Comparison of ENCODE assay signal across 30 cellular contexts in the genomic region with DNA sequence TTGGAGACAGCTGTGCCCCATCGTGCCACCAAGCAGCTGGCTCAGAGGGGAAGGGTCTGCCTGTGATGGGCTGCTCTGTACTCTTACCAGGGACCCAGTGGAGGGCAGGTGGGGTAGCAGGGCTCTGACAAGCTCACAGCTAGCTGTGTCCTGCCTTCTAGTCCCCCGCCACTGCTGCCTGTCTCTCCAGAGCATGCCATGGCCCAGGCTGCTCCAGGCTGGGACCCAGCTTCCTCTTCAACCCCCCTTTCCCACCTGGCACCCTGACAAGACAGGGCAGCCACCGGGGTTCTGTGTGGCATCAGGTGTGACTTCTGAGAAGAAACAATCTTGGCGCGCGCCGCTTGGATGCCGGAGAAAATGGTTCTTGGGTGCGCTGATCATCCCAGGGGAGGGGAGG.
"Had no signal": no experiment of that assay in that cellular context is flagged by ENCODE, and none has a peak within 500 bp of the region (broad histone marks: within the 10 kb centered on the region; RNA-seq: fewer than 3 reads in every experiment).

No MANE protein-coding gene starts in this region.

- H3K4me1 ChIP-seq: adrenal gland, esophagus muscularis mucosa, gastroesophageal sphincter had no signal

- H3K27ac Mint-ChIP-seq: activated CD4-positive, alpha-beta memory T cell treated with anti-CD3 and anti-CD28 coated beads for 36 hours; activated CD4-positive, alpha-beta T cell treated with anti-CD3 and anti-CD28 coated beads for 36 hours; activated CD4-positive, alpha-beta T cell treated with anti-CD3 and anti-CD28 coated beads, Interleukin-2, amount 10 ng/mL, durations not matched to agents 24 days and 14 days; activated CD8-positive, alpha-beta memory T cell treated with anti-CD3 and anti-CD28 coated beads, Interleukin-2, amount 10 ng/mL, durations not matched to agents 7 days and 5 days; activated CD8-positive, alpha-beta T cell treated with anti-CD3 and anti-CD28 coated beads, Interleukin-2, amount 10 ng/mL, durations not matched to agents 7 days and 5 days; activated naive CD4-positive, alpha-beta T cell treated with anti-CD3 and anti-CD28 coated beads for 36 hours; activated naive CD4-positive, alpha-beta T cell treated with anti-CD3 and anti-CD28 coated beads, Interleukin-2, amount 50 U/mL, for 24 hours; activated naive CD8-positive, alpha-beta T cell treated with anti-CD3 and anti-CD28 coated beads for 36 hours; activated naive CD8-positive, alpha-beta T cell treated with anti-CD3 and anti-CD28 coated beads, Interleukin-2, amount 50 U/mL, for 24 hours; activated T-helper 1 cell treated with anti-CD3 and anti-CD28 coated beads, Interleukin-12 subunit alpha, Interleukin-12 subunit beta, Interleukin-2, Interleukin-4 antibody, amounts not matched to agents 30 ng/mL and 10 ng/mL and 1 ng/mL, durations not matched to agents 14 hours and 24 hours and 36 hours; activated T-helper 2 cell treated with anti-CD3 and anti-CD28 coated beads, Interferon-gamma antibody, Interleukin-2, Interleukin-4, amounts not matched to agents 10 μg/mL and 5 μg/mL and 100 μg/mL, durations not matched to agents 14 hours and 24 hours and 36 hours; effector memory CD8-positive, alpha-beta T cell had no signal

- H3K27me3 ChIP-seq: adrenal gland, body of pancreas, esophagus muscularis mucosa, gastroesophageal sphincter had no signal

- DNase-seq: activated CD4-positive, alpha-beta memory T cell treated with anti-CD3 and anti-CD28 coated beads for 36 hours; activated CD4-positive, alpha-beta T cell treated with anti-CD3 and anti-CD28 coated beads for 36 hours; activated CD4-positive, alpha-beta T cell treated with anti-CD3 and anti-CD28 coated beads, Interleukin-2, amount 10 ng/mL, durations not matched to agents 24 days and 14 days; activated CD4-positive, CD25-positive, alpha-beta regulatory T cell; activated CD4-positive, CD25-positive, alpha-beta regulatory T cell treated with anti-CD3 and anti-CD28 coated beads, Interleukin-2, amount 50 U/mL, for 72 hours; activated CD8-positive, alpha-beta memory T cell treated with anti-CD3 and anti-CD28 coated beads, Interleukin-2, amount 10 ng/mL, durations not matched to agents 7 days and 5 days; activated CD8-positive, alpha-beta memory T cell treated with anti-CD3 and anti-CD28 coated beads, Interleukin-2, amount 50 U/mL, for 4 hours; activated CD8-positive, alpha-beta T cell treated with anti-CD3 and anti-CD28 coated beads, Interleukin-2, amount 10 ng/mL, durations not matched to agents 7 days and 5 days; activated effector memory CD4-positive, alpha-beta T cell treated with anti-CD3 and anti-CD28 coated beads, Interleukin-2, amount 50 U/mL, for 16 hours; activated naive CD4-positive, alpha-beta T cell treated with anti-CD3 and anti-CD28 coated beads for 36 hours; activated naive CD8-positive, alpha-beta T cell treated with anti-CD3 and anti-CD28 coated beads for 36 hours; activated naive CD8-positive, alpha-beta T cell treated with anti-CD3 and anti-CD28 coated beads, Interleukin-2, amount 50 U/mL, for 24 hours; activated T-cell treated with anti-CD3 and anti-CD28 coated beads, Interleukin-2, amount 50 U/mL, for 1 hour; activated T-cell treated with anti-CD3 and anti-CD28 coated beads, Interleukin-2, amount 50 U/mL, for 48 hours; adrenal gland; amygdala; aorta; body of pancreas; cortex of kidney; dermis blood vessel endothelial cell; effector CD4-positive, alpha-beta T cell; effector memory CD8-positive, alpha-beta T cell; erythroblast; foreskin melanocyte; T-helper 2 cell had no signal

- H3K27ac ChIP-seq: adrenal gland, body of pancreas, esophagus muscularis mucosa, gastroesophageal sphincter had no signal

- H3K4me1 Mint-ChIP-seq: activated CD4-positive, alpha-beta T cell treated with anti-CD3 and anti-CD28 coated beads for 36 hours; activated CD4-positive, alpha-beta T cell treated with anti-CD3 and anti-CD28 coated beads, Interleukin-2, amount 10 ng/mL, durations not matched to agents 24 days and 14 days; activated CD8-positive, alpha-beta memory T cell treated with anti-CD3 and anti-CD28 coated beads, Interleukin-2, amount 10 ng/mL, durations not matched to agents 7 days and 5 days; activated naive CD4-positive, alpha-beta T cell treated with anti-CD3 and anti-CD28 coated beads, Interleukin-2, amount 50 U/mL, for 24 hours; activated naive CD8-positive, alpha-beta T cell treated with anti-CD3 and anti-CD28 coated beads for 36 hours; activated naive CD8-positive, alpha-beta T cell treated with anti-CD3 and anti-CD28 coated beads, Interleukin-2, amount 50 U/mL, for 24 hours had no signal

- H3K4me3 ChIP-seq: adrenal gland, body of pancreas, esophagus muscularis mucosa, gastroesophageal sphincter had no signal

- H3K9me3 Mint-ChIP-seq: activated CD4-positive, alpha-beta memory T cell treated with anti-CD3 and anti-CD28 coated beads for 36 hours; activated CD4-positive, alpha-beta T cell treated with anti-CD3 and anti-CD28 coated beads, Interleukin-2, amount 10 ng/mL, durations not matched to agents 24 days and 14 days; activated naive CD4-positive, alpha-beta T cell treated with anti-CD3 and anti-CD28 coated beads for 36 hours; activated naive CD4-positive, alpha-beta T cell treated with anti-CD3 and anti-CD28 coated beads, Interleukin-2, amount 50 U/mL, for 24 hours; activated naive CD8-positive, alpha-beta T cell treated with anti-CD3 and anti-CD28 coated beads for 36 hours; activated naive CD8-positive, alpha-beta T cell treated with anti-CD3 and anti-CD28 coated beads, Interleukin-2, amount 50 U/mL, for 24 hours; activated T-helper 1 cell treated with anti-CD3 and anti-CD28 coated beads, Interleukin-12 subunit alpha, Interleukin-12 subunit beta, Interleukin-2, Interleukin-4 antibody, amounts not matched to agents 30 ng/mL and 10 ng/mL and 1 ng/mL, durations not matched to agents 14 hours and 24 hours and 36 hours; activated T-helper 2 cell treated with anti-CD3 and anti-CD28 coated beads, Interferon-gamma antibody, Interleukin-2, Interleukin-4, amounts not matched to agents 10 μg/mL and 5 μg/mL and 100 μg/mL, durations not matched to agents 14 hours and 24 hours and 36 hours; effector memory CD8-positive, alpha-beta T cell had no signal

- H3K27me3 Mint-ChIP-seq: activated CD4-positive, alpha-beta memory T cell treated with anti-CD3 and anti-CD28 coated beads for 36 hours; activated CD4-positive, alpha-beta T cell treated with anti-CD3 and anti-CD28 coated beads for 36 hours; activated CD4-positive, alpha-beta T cell treated with anti-CD3 and anti-CD28 coated beads, Interleukin-2, amount 10 ng/mL, durations not matched to agents 24 days and 14 days; activated CD8-positive, alpha-beta memory T cell treated with anti-CD3 and anti-CD28 coated beads, Interleukin-2, amount 10 ng/mL, durations not matched to agents 7 days and 5 days; activated naive CD4-positive, alpha-beta T cell treated with anti-CD3 and anti-CD28 coated beads, Interleukin-2, amount 50 U/mL, for 24 hours; activated naive CD8-positive, alpha-beta T cell treated with anti-CD3 and anti-CD28 coated beads for 36 hours; activated naive CD8-positive, alpha-beta T cell treated with anti-CD3 and anti-CD28 coated beads, Interleukin-2, amount 50 U/mL, for 24 hours had no signal

- H3K9me3 ChIP-seq: adrenal gland, body of pancreas, esophagus muscularis mucosa, gastroesophageal sphincter had no signal

- H3K4me3 Mint-ChIP-seq: activated CD4-positive, alpha-beta memory T cell treated with anti-CD3 and anti-CD28 coated beads for 36 hours; activated CD4-positive, alpha-beta T cell treated with anti-CD3 and anti-CD28 coated beads for 36 hours; activated CD4-positive, alpha-beta T cell treated with anti-CD3 and anti-CD28 coated beads, Interleukin-2, amount 10 ng/mL, durations not matched to agents 24 days and 14 days; activated CD8-positive, alpha-beta memory T cell treated with anti-CD3 and anti-CD28 coated beads, Interleukin-2, amount 10 ng/mL, durations not matched to agents 7 days and 5 days; activated CD8-positive, alpha-beta T cell treated with anti-CD3 and anti-CD28 coated beads, Interleukin-2, amount 10 ng/mL, durations not matched to agents 7 days and 5 days; activated naive CD4-positive, alpha-beta T cell treated with anti-CD3 and anti-CD28 coated beads for 36 hours; activated naive CD4-positive, alpha-beta T cell treated with anti-CD3 and anti-CD28 coated beads, Interleukin-2, amount 50 U/mL, for 24 hours; activated naive CD8-positive, alpha-beta T cell treated with anti-CD3 and anti-CD28 coated beads for 36 hours; activated naive CD8-positive, alpha-beta T cell treated with anti-CD3 and anti-CD28 coated beads, Interleukin-2, amount 50 U/mL, for 24 hours; activated T-helper 1 cell treated with anti-CD3 and anti-CD28 coated beads, Interleukin-12 subunit alpha, Interleukin-12 subunit beta, Interleukin-2, Interleukin-4 antibody, amounts not matched to agents 30 ng/mL and 10 ng/mL and 1 ng/mL, durations not matched to agents 14 hours and 24 hours and 36 hours; effector memory CD8-positive, alpha-beta T cell had no signal

- H3K36me3 Mint-ChIP-seq: activated CD4-positive, alpha-beta memory T cell treated with anti-CD3 and anti-CD28 coated beads for 36 hours; activated CD8-positive, alpha-beta memory T cell treated with anti-CD3 and anti-CD28 coated beads, Interleukin-2, amount 10 ng/mL, durations not matched to agents 7 days and 5 days; activated naive CD4-positive, alpha-beta T cell treated with anti-CD3 and anti-CD28 coated beads, Interleukin-2, amount 50 U/mL, for 24 hours; activated naive CD8-positive, alpha-beta T cell treated with anti-CD3 and anti-CD28 coated beads for 36 hours had no signal

- ATAC-seq: activated CD4-positive, alpha-beta T cell treated with anti-CD3 and anti-CD28 coated beads for 36 hours; activated CD8-positive, alpha-beta memory T cell treated with anti-CD3 and anti-CD28 coated beads, Interleukin-2, amount 10 ng/mL, durations not matched to agents 7 days and 5 days; activated CD8-positive, alpha-beta T cell treated with anti-CD3 and anti-CD28 coated beads, Interleukin-2, amount 10 ng/mL, durations not matched to agents 7 days and 5 days; activated naive CD8-positive, alpha-beta T cell treated with anti-CD3 and anti-CD28 coated beads, Interleukin-2, amount 50 U/mL, for 24 hours; body of pancreas; effector memory CD8-positive, alpha-beta T cell; gastroesophageal sphincter had no signal
